Comparison of ENCODE assay signal across 8 cellular contexts in the genomic region with DNA sequence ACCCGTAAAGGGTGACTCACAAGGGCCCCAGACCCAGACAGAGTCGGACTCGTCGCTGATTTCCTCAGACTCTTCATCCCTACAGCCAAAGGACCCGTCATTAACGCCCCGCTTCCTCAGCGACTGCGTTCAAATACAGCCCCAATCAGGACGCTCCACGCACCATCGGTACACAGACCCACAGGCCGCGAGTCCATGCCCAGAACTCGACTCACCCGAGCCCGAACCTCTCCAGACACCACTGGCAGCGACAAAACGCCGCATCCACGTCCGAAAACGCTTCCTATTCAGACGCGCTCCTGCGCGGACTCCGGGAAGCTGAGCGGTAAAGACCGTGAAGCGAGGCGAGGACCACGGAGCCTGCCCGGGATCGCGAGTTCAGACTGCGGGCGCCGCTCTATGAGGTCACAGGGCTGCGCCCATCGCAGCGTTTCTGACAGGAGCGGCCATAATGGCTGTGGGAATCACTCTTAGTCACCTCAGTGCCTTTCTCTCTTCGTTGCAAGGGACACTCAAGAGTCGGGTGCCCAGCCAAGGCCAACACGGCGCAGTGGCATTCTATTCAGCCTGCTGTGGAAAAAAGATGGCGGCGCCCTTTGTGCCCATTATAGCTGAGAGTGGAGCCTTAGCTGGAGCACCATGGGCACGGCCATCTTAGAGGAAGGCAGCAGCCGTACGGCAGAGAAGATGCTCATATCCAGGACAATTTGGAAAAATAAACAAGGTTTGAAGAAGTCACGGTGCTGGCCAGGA. TPM values are rescaled to one million over a fixed set of nuclear protein-coding genes. Genes with fewer than 3 reads are reported as not detected.
DNase-seq lines count a peak whose midpoint lies in the region; ATAC-seq, FAIRE-seq and TF ChIP-seq lines count a peak whose summit lies in the region.

TSS of gene ZNF614 (minus strand) at position 353 of the 753 bp plus-strand sequence. CDS start 2,634 bp downstream, outside the sequence.

- no peaks in the 10 kb centered on the region for H3K27me3 ChIP-seq in A673 (replicated peaks; ENCODE audit: insufficient read depth, low read depth, low read length, poor library complexity)
- H3K27me3 ChIP-seq in bronchial epithelial cell (ENCODE audit: control insufficient read depth, insufficient read depth, low read length) = no peaks in the 10 kb centered on the region
- H3K27me3 ChIP-seq in small intestine (ENCODE audit: control insufficient read depth in 2 of 2, insufficient read depth in 2 of 2, low read length in 2 of 2) = no peaks in the 10 kb centered on the region

- H3K4me1 ChIP-seq in A673 (ENCODE audit: insufficient read depth, low read length, poor library complexity, severe bottlenecking) (no peaks in the 10 kb centered on the region), small intestine (ENCODE audit: control insufficient read depth in 2 of 2, insufficient read depth in 1 of 2, low read depth in 1 of 2, low read length in 1 of 2) (no peaks in the 10 kb centered on the region)

- 1% methylated on average over 52 to 53 of the region's 53 CpGs for WGBS in small intestine, 3 donors

- peak; percentile 80 for ATAC-seq in GM18858 (IDR thresholded peaks at IDR 0.05; ENCODE audit: unreplicated experiment)
- peak; percentile 83 for ATAC-seq in HG03064 (IDR thresholded peaks at IDR 0.05; ENCODE audit: low read depth, unreplicated experiment)
- peak; percentile 89 for ATAC-seq in activated B cell treated with CpG ODN at 0.5 μM for 24 hours (ENCODE audit: low read depth)

- H3K27me3 Mint-ChIP-seq in activated B cell treated with CpG ODN at 0.5 μM for 24 hours = no peaks in the 10 kb centered on the region

- TF ChIP-seq CTCF in A673 (conservative IDR thresholded peaks at IDR 0.05; ENCODE audit: low read depth, low read length) (no peak), activated B cell treated with CpG ODN at 0.5 μM for 24 hours (IDR thresholded peaks at IDR 0.05) (no peak), bronchial epithelial cell (IDR thresholded peaks at IDR 0.05; ENCODE audit: insufficient read depth, low read length, severe bottlenecking) (no peak)

- H3K27ac ChIP-seq in A673 (ENCODE audit: low read depth, low read length, poor library complexity, severe bottlenecking) = peak within 1 kb of the TSS; percentile 91
- peak within 1 kb of the TSS; percentile 95 for H3K27ac ChIP-seq in small intestine (ENCODE audit: low read depth in 1 of 2, low read length in 1 of 2)

- H3K4me3 ChIP-seq in A673 (ENCODE audit: low read depth, low read length, poor library complexity, severe bottlenecking) (peak within 1 kb of the TSS; percentile 69), bronchial epithelial cell (ENCODE audit: low read depth, low read length) (peak within 1 kb of the TSS; percentile 43), small intestine (ENCODE audit: low read depth in 1 of 2, low read length in 2 of 2) (peak within 1 kb of the TSS; percentile 54 to 72)

- FAIRE-seq in bronchial epithelial cell (lab: Jason Lieb, UNC) (peak; percentile 50), small intestine (lab: Jason Lieb, UNC) (no peak)

- peak; percentile 89 for DNase-seq in A673 (ENCODE audit: low spot score)
- DNase-seq in NCI-H2171 (lab: John Stamatoyannopoulos, UW) = peak; percentile 82
- peak; percentile 86 for DNase-seq in activated B cell treated with CpG ODN at 0.5 μM for 24 hours
- DNase-seq in bronchial epithelial cell (ENCODE audit: low read depth) = peak; percentile 85
- DNase-seq in iPS-NIHi7 (ENCODE audit: extremely low spot score) = peak; percentile 94
- peak; percentile 87 for DNase-seq in small intestine

- peaks cover 23% of the 10 kb centered on the region for H3K9me3 Mint-ChIP-seq in activated B cell treated with CpG ODN at 0.5 μM for 24 hours

- H3K36me3 ChIP-seq in A673 (ENCODE audit: insufficient read depth, low read length, poor library complexity, severe bottlenecking) (peaks cover 36% of the 10 kb centered on the region), bronchial epithelial cell (ENCODE audit: control insufficient read depth, insufficient read depth, low read length) (peaks cover 7% of the 10 kb centered on the region), small intestine (ENCODE audit: control insufficient read depth in 2 of 2, insufficient read depth in 2 of 2, low read length in 2 of 2) (peaks cover 21 to 28% of the 10 kb centered on the region in 2 donors)

- peaks cover 62% of the 10 kb centered on the region for H3K36me3 Mint-ChIP-seq in activated B cell treated with CpG ODN at 0.5 μM for 24 hours (ENCODE audit: low read depth)

- peak within 1 kb of the TSS; percentile 93 for H3K27ac Mint-ChIP-seq in activated B cell treated with CpG ODN at 0.5 μM for 24 hours

- POLR2A ChIA-PET in A673 (lab: Charles Lee; ENCODE audit: low non-redundant PET) (no interaction called here), activated B cell treated with CpG ODN at 0.5 μM for 24 hours (lab: Charles Lee) (interaction anchor here (0.6 to 2.4 kb wide), 8 partner anchors 20 to 498 kb away, joined by 3 to 34 read pairs (median 4); partner anchors contain the start of genes PPP2R1A, ZNF432, ZNF615 and ZNF836)

- peak within 1 kb of the TSS; percentile 98 for H3K4me3 Mint-ChIP-seq in activated B cell treated with CpG ODN at 0.5 μM for 24 hours

- H3K4me1 Mint-ChIP-seq in activated B cell treated with CpG ODN at 0.5 μM for 24 hours = peaks cover 29% of the 10 kb centered on the region

- CTCF ChIA-PET in A673 (lab: Charles Lee) (no interaction called here), activated B cell treated with CpG ODN at 0.5 μM for 24 hours (lab: Charles Lee) (no interaction called here)

- BruUV-seq in A673 (replicated peaks; lab: Mats Ljungman, UMichigan) = no TSS peak

- H3K9me3 ChIP-seq in A673 (ENCODE audit: low read depth, low read length, poor library complexity, severe bottlenecking) (peaks cover 57% of the 10 kb centered on the region), small intestine (ENCODE audit: control insufficient read depth, low read depth) (peaks cover 4% of the 10 kb centered on the region)

- intact Hi-C loops in A673 (cut with micrococcal nuclease; ENCODE audit: unreplicated experiment) (loop anchor here (2.0 kb wide), 1 partner anchor 21 kb away; the partner anchor contains the start of gene ZNF432), activated B cell treated with CpG ODN at 0.5 μM for 24 hours (cut with micrococcal nuclease) (loop anchor here (1.0 kb wide), 7 partner anchors 20 to 269 kb away; partner anchors contain the start of genes ZNF350, ZNF432, ZNF480 and ZNF613)

RNA-seq across cellular contexts. Expression of gene ZNF614, which starts in this region (rescaled TPM):
- 9.7 and 12.5 TPM in 2 replicates for total RNA-seq in A673 (2021)
- 14.0 and 14.3 TPM in 2 replicates for total RNA-seq in activated B cell treated with CpG ODN at 0.5 μM for 24 hours
- 8.1 and 9.0 TPM in 2 replicates for total RNA-seq in bronchial epithelial cell
- 1 to 10 TPM; 2.4 to 2.9 (median 2.5) TPM for polyA plus RNA-seq in small intestine

Comparison
In these comparisons a context has a peak if more than half of its experiments do, and no peak if none do; other contexts are left out.
1. Peak in every context shown above with its lines: DNase-seq, ATAC-seq, H3K4me3 ChIP-seq and H3K27ac ChIP-seq.